8 cellular contexts compared by ENCODE assay signal in the genomic region with DNA sequence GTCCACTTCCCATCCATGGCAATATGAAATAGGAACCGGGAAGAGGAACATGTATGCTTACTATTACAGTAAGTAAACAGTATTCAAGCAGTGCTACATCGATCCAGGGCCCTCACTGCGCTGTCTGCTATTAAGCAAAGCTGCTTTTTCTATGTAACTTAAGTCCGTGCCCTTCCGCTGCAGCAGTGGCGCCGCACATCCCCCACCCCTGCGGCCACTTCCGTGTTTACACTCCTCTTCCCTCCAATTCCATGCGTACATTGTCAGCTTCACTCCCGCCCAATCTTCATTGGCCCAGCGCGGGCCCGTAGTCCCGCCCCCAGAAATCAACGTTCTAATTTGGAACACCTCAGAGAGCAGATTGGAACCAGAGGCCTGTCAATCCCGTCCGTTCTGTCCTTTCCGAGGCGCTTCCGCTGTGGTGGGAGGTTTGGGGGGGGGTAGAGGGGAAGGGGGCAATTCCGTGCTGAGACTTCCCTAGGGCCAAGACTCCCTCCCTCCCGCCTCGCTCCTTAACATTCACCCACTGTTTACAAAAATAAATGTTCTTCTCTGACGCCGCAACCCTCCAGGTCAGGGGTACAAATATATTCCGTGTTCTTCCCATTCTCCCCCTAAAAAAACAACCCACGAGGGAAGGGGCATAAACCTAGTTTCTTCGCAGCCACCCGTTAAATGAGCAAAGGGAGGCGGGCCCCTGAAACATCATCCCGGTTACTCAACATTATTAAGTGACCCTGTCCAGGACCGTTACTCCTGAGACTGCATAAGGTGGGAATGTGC.
DNase-seq lines count a peak whose midpoint lies in the region; ATAC-seq and TF ChIP-seq lines count a peak whose summit lies in the region.

No MANE protein-coding gene starts in this region.

- H3K9ac ChIP-seq in neuronal stem cell (ENCODE audit: low read depth, low read length, poor library complexity) = peak overlapping the region; percentile 99
- H3K9ac ChIP-seq in subcutaneous abdominal adipose tissue (ENCODE audit: low read length in 5 of 5) = peak overlapping the region; percentile 82 to 93 (median 88)

- H3K27ac ChIP-seq in gastroesophageal sphincter (peak overlapping the region; percentile 93 to 98 (median 95)), neuronal stem cell (replicated peaks; ENCODE audit: low read length) (peak overlapping the region; percentile 94), subcutaneous abdominal adipose tissue (ENCODE audit: low read depth, low read length) (peak overlapping the region; percentile 97)

- H2AFZ ChIP-seq in neuronal stem cell (ENCODE audit: low read length) = peak overlapping the region; percentile 88

- H2BK5ac ChIP-seq in neuronal stem cell (ENCODE audit: low read length) = peak overlapping the region; percentile 90

- H3K4me2 ChIP-seq in neuronal stem cell (ENCODE audit: insufficient read depth, low read length, poor library complexity, severe bottlenecking) = peak overlapping the region; percentile 78

- H3K23ac ChIP-seq in neuronal stem cell (ENCODE audit: low read depth, low read length, poor library complexity) = peak overlapping the region; percentile 96

- no peak overlapping the region for H4K91ac ChIP-seq in neuronal stem cell (ENCODE audit: low read depth, low read length, poor library complexity)

- no peak overlapping the region for H3K4ac ChIP-seq in neuronal stem cell (ENCODE audit: low read length)

- WGBS in gastroesophageal sphincter (ENCODE audit: low coverage in 1 of 2), 2 donors = 0% methylated on average over 11 to 26 of the region's 33 CpGs
- WGBS in neuronal stem cell (ENCODE audit: extremely low coverage in 2 of 2, insufficient read length in 2 of 2, insufficient replicate concordance in 1 of 2), 2 donors = no CpG with 5 or more reads among the region's 33 CpGs

- TF ChIP-seq POLR2A in NB4 (IDR thresholded peaks at IDR 0.05; ENCODE audit: extremely low read depth, insufficient read length) = peak; percentile 24
- TF ChIP-seq POLR2A in gastroesophageal sphincter (IDR thresholded peaks at IDR 0.05) = peak; percentile 34 to 53

- ATAC-seq in HG02571 (IDR thresholded peaks at IDR 0.05; ENCODE audit: unreplicated experiment) = peak; percentile 85
- peak; percentile 96 for ATAC-seq in gastroesophageal sphincter

- peak overlapping the region; percentile 99 for H3K18ac ChIP-seq in neuronal stem cell (ENCODE audit: low read length)

- no peaks in the 10 kb centered on the region for H3K9me3 ChIP-seq in gastroesophageal sphincter
- no peaks in the 10 kb centered on the region for H3K9me3 ChIP-seq in neuronal stem cell (replicated peaks in 1 of 2; ENCODE audit: control insufficient read depth in 2 of 2, insufficient read depth in 1 of 2, low read depth in 1 of 2, low read length in 2 of 2)
- H3K9me3 ChIP-seq in subcutaneous abdominal adipose tissue (ENCODE audit: control insufficient read depth in 5 of 5, low read length in 5 of 5) = no peaks in the 10 kb centered on the region

- H3K14ac ChIP-seq in neuronal stem cell (ENCODE audit: low read length) = peak overlapping the region; percentile 89

- no peaks in the 10 kb centered on the region for H3K27me3 ChIP-seq in GM06990 (replicated peaks; ENCODE audit: control insufficient read depth, insufficient read depth, low read length)
- no peaks in the 10 kb centered on the region for H3K27me3 ChIP-seq in gastroesophageal sphincter
- no peaks in the 10 kb centered on the region for H3K27me3 ChIP-seq in neuronal stem cell (ENCODE audit: control insufficient read depth in 3 of 3, insufficient read depth in 3 of 3, low read depth in 1 of 3, low read length in 3 of 3)
- no peaks in the 10 kb centered on the region for H3K27me3 ChIP-seq in subcutaneous abdominal adipose tissue (ENCODE audit: control insufficient read depth in 5 of 5, insufficient read depth in 4 of 5, low read length in 5 of 5)

- H4K8ac ChIP-seq in neuronal stem cell (ENCODE audit: low read depth, low read length) = no peak overlapping the region

- no peaks in the 10 kb centered on the region for H3K79me1 ChIP-seq in neuronal stem cell (ENCODE audit: low read depth, low read length)

- TF ChIP-seq EP300 in gastroesophageal sphincter (IDR thresholded peaks at IDR 0.05) = no peak

- peaks cover 12 to 52% (median 18%) of the 10 kb centered on the region in 3 donors for H3K4me1 ChIP-seq in gastroesophageal sphincter
- peaks cover 4 to 18% of the 10 kb centered on the region in 2 donors for H3K4me1 ChIP-seq in neuronal stem cell (ENCODE audit: control insufficient read depth in 2 of 2, insufficient read depth in 1 of 2, low read depth in 1 of 2, low read length in 2 of 2)
- peaks cover 0 to 44% (median 35%) of the 10 kb centered on the region in 5 donors for H3K4me1 ChIP-seq in subcutaneous abdominal adipose tissue (ENCODE audit: control insufficient read depth in 5 of 5, insufficient read depth in 5 of 5, low read length in 5 of 5)

- H2BK15ac ChIP-seq in neuronal stem cell (ENCODE audit: low read length) = peak overlapping the region; percentile 94

- H3K4me3 ChIP-seq in GM06990 (replicated peaks; ENCODE audit: low read depth, low read length) (peak overlapping the region; percentile 96), NB4 (ENCODE audit: low read depth, low read length) (peak overlapping the region; percentile 92), gastroesophageal sphincter (peak overlapping the region; percentile 79 to 81), neuronal stem cell (ENCODE audit: low read length in 2 of 2) (peak overlapping the region; percentile 83 to 88), subcutaneous abdominal adipose tissue (ENCODE audit: low read depth in 1 of 5, low read length in 5 of 5) (peak overlapping the region; percentile 90 to 100 (median 99))

- TF ChIP-seq CTCF in GM06990 (IDR thresholded peaks at IDR 0.05; ENCODE audit: insufficient read depth, low read length, poor library complexity, severe bottlenecking) (no peak), NB4 (IDR thresholded peaks at IDR 0.05; ENCODE audit: low read depth, low read length) (no peak), gastroesophageal sphincter (IDR thresholded peaks at IDR 0.05) (peak in 1 of 4 experiments; percentile 30)

- DNase-seq in GM06990 (ENCODE audit: extremely low read depth, insufficient read length) (peak; percentile 97), NB4 (ENCODE audit: low read depth) (peak; percentile 98), SK-N-DZ (ENCODE audit: low spot score) (peak; percentile 98), neuronal stem cell (ENCODE audit: low spot score) (peak; percentile 93)
- DNase-seq in activated naive CD4-positive, alpha-beta T cell treated with anti-CD3 and anti-CD28 coated beads, Interleukin-2, amount 50 U/mL, for 16 hours = peak; percentile 86

- no peak overlapping the region for H2BK120ac ChIP-seq in neuronal stem cell (ENCODE audit: low read depth, low read length)

- H2AK5ac ChIP-seq in neuronal stem cell (ENCODE audit: low read depth, low read length) = no peak overlapping the region

- H3K36me3 ChIP-seq in GM06990 (ENCODE audit: control insufficient read depth, insufficient read depth, low read length) = no peaks in the 10 kb centered on the region
- H3K36me3 ChIP-seq in gastroesophageal sphincter = no peaks in the 10 kb centered on the region
- H3K36me3 ChIP-seq in neuronal stem cell (replicated peaks in 1 of 2; ENCODE audit: control insufficient read depth in 2 of 2, insufficient read depth in 2 of 2, low read length in 2 of 2) = peaks cover 0 to 10% of the 10 kb centered on the region in 2 donors
- H3K36me3 ChIP-seq in subcutaneous abdominal adipose tissue (ENCODE audit: control insufficient read depth in 5 of 5, insufficient read depth in 5 of 5, low read length in 5 of 5) = no peaks in the 10 kb centered on the region

- peak overlapping the region; percentile 22 for H2BK12ac ChIP-seq in neuronal stem cell (ENCODE audit: low read length)

Comparison
In these comparisons a context has a peak if more than half of its experiments do, and no peak if none do; other contexts are left out.
1. Peak in every context shown above with its lines: DNase-seq, ATAC-seq, H3K4me3 ChIP-seq and H3K27ac ChIP-seq.